Comparison of ENCODE assay signal across 1 cellular context in the genomic region with DNA sequence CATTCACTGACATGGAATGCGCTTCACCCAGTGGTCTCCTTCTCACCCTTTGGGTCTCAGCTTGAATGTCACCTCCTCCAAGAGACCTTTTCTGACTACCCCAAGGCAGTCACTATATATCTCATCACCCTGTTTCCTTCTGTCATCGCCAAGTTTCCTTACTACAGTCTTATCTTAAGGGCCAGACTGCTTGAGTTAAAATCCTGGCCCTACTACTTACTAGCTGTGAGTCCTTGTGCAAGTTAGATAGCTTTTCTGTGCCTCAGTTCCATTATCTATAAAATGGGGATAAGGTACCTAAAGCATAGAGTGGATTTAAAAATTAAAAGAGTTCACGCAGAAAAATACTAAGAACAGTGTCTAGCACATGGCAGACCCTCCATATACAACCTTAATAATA.
TF ChIP-seq lines count a peak whose summit lies in the region.

No MANE protein-coding gene starts in this region.

TF ChIP-seq in HepG2, 621 proteins besides CTCF, POLR2A, EP300 and RAD21:
- TF ChIP-seq, protein P1, sequence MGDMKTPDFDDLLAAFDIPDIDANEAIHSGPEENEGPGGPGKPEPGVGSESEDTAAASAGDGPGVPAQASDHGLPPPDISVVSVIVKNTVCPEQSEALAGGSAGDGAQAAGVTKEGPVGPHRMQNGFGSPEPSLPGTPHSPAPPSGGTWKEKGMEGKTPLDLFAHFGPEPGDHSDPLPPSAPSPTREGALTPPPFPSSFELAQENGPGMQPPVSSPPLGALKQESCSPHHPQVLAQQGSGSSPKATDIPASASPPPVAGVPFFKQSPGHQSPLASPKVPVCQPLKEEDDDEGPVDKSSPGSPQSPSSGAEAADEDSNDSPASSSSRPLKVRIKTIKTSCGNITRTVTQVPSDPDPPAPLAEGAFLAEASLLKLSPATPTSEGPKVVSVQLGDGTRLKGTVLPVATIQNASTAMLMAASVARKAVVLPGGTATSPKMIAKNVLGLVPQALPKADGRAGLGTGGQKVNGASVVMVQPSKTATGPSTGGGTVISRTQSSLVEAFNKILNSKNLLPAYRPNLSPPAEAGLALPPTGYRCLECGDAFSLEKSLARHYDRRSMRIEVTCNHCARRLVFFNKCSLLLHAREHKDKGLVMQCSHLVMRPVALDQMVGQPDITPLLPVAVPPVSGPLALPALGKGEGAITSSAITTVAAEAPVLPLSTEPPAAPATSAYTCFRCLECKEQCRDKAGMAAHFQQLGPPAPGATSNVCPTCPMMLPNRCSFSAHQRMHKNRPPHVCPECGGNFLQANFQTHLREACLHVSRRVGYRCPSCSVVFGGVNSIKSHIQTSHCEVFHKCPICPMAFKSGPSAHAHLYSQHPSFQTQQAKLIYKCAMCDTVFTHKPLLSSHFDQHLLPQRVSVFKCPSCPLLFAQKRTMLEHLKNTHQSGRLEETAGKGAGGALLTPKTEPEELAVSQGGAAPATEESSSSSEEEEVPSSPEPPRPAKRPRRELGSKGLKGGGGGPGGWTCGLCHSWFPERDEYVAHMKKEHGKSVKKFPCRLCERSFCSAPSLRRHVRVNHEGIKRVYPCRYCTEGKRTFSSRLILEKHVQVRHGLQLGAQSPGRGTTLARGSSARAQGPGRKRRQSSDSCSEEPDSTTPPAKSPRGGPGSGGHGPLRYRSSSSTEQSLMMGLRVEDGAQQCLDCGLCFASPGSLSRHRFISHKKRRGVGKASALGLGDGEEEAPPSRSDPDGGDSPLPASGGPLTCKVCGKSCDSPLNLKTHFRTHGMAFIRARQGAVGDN (CRISPR knock-in tag; IDR thresholded peaks at IDR 0.05) = no peak
- TF ChIP-seq PCBP2 (optimal IDR thresholded peaks at IDR 0.05; ENCODE audit: low read depth, low read length, poor library complexity, severe bottlenecking) (no peak), ZNF253 (CRISPR knock-in tag; IDR thresholded peaks at IDR 0.05; ENCODE audit: borderline replicate concordance) (no peak)
